10 cellular contexts compared by ENCODE assay signal in genomic region chr14:68692916-68693771, GRCh38.
DNase-seq lines count a peak whose midpoint lies in the region; ATAC-seq, FAIRE-seq and TF ChIP-seq lines count a peak whose summit lies in the region.
"Had no signal": no experiment of that assay in that cellular context is flagged by ENCODE, and none has a peak within 500 bp of the region (broad histone marks: within the 10 kb centered on the region; RNA-seq: fewer than 3 reads in every experiment).

No MANE protein-coding gene starts in this region.

- H3K4me3 ChIP-seq in cardiac fibroblast (replicated peaks in 1 of 2; ENCODE audit: low read depth in 2 of 2, low read length in 2 of 2) (no peak overlapping the region), keratinocyte (ENCODE audit: control insufficient read depth in 2 of 3, extremely low read depth in 1 of 3, insufficient read depth in 2 of 3, low read depth in 1 of 3, low read length in 3 of 3) (no peak overlapping the region), upper lobe of right lung (no peak overlapping the region)

- dilution Hi-C loops in keratinocyte (cut with MboI; ENCODE audit: extremely low pct_ligation_motif_present, low sequenced_read_pairs), result no loop called here

- H3K9me3 ChIP-seq in keratinocyte (ENCODE audit: control insufficient read depth, low read depth, low read length) (no peaks in the 10 kb centered on the region), upper lobe of right lung (no peaks in the 10 kb centered on the region)

- H3K9me1 ChIP-seq in keratinocyte (ENCODE audit: control insufficient read depth, extremely low read depth, insufficient read depth, low read length), result no peaks in the 10 kb centered on the region

- no peak overlapping the region for H2AFZ ChIP-seq in keratinocyte (ENCODE audit: control insufficient read depth, low read length)

- DNase-seq in LHCN-M2 (ENCODE audit: low read depth) (peak; percentile 87), cardiac fibroblast (ENCODE audit: low read depth in 2 of 2) (peak; percentile 73 to 88), keratinocyte (ENCODE audit: low read depth, low spot score) (no peak), upper lobe of right lung (peak; percentile 37), A172 (ENCODE audit: low spot score) (no peak), NCI-H774 (lab: John Stamatoyannopoulos, UW) (no peak)
- DNase-seq: NCI-H187 treated with DMSO at 0.1 percent for 48 hours had no signal

- H3K79me2 ChIP-seq in keratinocyte (ENCODE audit: control insufficient read depth, insufficient read depth, low read length), result no peaks in the 10 kb centered on the region

- peaks cover 45% of the 10 kb centered on the region for H3K4me1 ChIP-seq in keratinocyte (ENCODE audit: control insufficient read depth, extremely low read depth, insufficient read depth, low read length)
- peaks cover 18% of the 10 kb centered on the region for H3K4me1 ChIP-seq in upper lobe of right lung

- H3K27me3 ChIP-seq in keratinocyte (ENCODE audit: control insufficient read depth, extremely low read depth, insufficient read depth, low read length) (no peaks in the 10 kb centered on the region), upper lobe of right lung (no peaks in the 10 kb centered on the region)

- peak overlapping the region; percentile 4 for H3K27ac ChIP-seq in keratinocyte (ENCODE audit: control insufficient read depth, insufficient read depth, low read length)
- H3K27ac ChIP-seq in upper lobe of right lung, result no peak overlapping the region

- no peak overlapping the region for H3K4me2 ChIP-seq in keratinocyte (ENCODE audit: control insufficient read depth, extremely low read depth, insufficient read depth, low read depth, low read length)

- H4K20me1 ChIP-seq in keratinocyte (ENCODE audit: control insufficient read depth, extremely low read depth, insufficient read depth, low read length), result no peaks in the 10 kb centered on the region

- H3K9ac ChIP-seq in keratinocyte (ENCODE audit: control insufficient read depth, extremely low read depth, insufficient read depth, low read length), result no peak overlapping the region

- no peaks in the 10 kb centered on the region for H3K36me3 ChIP-seq in keratinocyte (ENCODE audit: control insufficient read depth in 2 of 2, extremely low read depth in 1 of 2, insufficient read depth in 2 of 2, low read length in 2 of 2)
- H3K36me3 ChIP-seq in upper lobe of right lung, result no peaks in the 10 kb centered on the region

- intact Hi-C loops in upper lobe of right lung (cut with DNase I), result no loop called here

- FAIRE-seq in keratinocyte (lab: Jason Lieb, UNC), result no peak
- FAIRE-seq: RCC 7860 had no signal

- TF ChIP-seq CTCF in cardiac fibroblast (IDR thresholded peaks at IDR 0.05; ENCODE audit: low read depth, low read length), result no peak
- no peak for TF ChIP-seq CTCF in keratinocyte (optimal IDR thresholded peaks at IDR 0.05 in 1 of 3, IDR thresholded peaks at IDR 0.05 in 1 of 3, conservative IDR thresholded peaks at IDR 0.05 in 1 of 3; ENCODE audit: extremely low read depth in 1 of 3, insufficient read depth in 2 of 3, low read length in 3 of 3)
- TF ChIP-seq CTCF in upper lobe of right lung (IDR thresholded peaks at IDR 0.05), result no peak

- ATAC-seq in upper lobe of right lung (peak; percentile 12), GM19324 (IDR thresholded peaks at IDR 0.05; ENCODE audit: low FRiP score, unreplicated experiment) (no peak)
- ATAC-seq: WTC11 had no signal

Comparison
In these comparisons a context has a peak if more than half of its experiments do, and no peak if none do; other contexts are left out.
1. DNase-seq: peak in LHCN-M2 (single experiment), cardiac fibroblast (2 of 2) and upper lobe of right lung (single experiment); none in keratinocyte (single experiment), A172 (single experiment) and NCI-H774 (single experiment).